7 cellular contexts compared by ENCODE assay signal in the genomic region with DNA sequence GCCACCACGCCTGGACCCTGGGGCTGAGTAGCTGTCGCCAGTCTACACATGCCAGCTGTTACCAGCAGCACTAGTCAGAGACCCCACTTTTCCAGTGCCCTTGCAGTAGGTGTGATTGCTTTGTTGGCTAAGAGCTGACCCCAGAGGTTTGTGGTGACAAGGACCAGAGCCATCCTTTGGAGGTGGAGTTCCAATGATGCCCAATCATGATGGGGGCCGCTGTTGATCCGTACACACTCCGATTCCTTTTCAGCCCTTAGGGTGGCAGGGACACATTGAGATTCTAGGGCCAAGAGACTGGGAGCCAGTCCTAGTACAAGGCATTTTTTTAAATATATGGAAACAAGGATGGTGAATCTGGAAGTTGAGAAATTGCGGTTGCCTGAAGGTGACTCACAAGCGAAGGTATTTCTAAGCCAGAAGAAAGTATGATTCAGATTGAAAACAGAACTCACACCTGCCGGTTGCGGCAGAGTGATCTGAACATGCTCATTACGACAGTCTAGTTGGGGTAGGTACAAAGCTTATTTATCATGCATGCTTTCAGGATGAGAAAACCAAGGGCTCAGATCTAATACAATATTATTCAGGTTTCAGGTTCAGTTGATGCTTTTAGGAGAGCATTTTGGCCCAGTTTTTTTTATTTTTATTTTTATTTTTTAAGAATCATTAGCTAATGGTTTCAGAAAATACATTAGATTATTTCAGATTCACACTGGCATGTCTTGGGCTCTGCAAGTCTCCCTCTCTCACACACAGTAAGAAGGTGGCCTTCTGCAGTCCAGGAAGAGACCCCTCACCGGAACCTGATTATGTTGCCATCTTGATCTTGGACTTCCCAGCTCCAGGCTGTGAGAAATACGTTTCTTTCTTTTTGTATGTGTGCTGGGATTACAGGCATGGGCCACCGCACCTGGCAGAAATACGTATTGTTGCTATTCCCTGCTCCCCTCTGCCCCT. TPM values are rescaled to one million over a fixed set of nuclear protein-coding genes. Genes with fewer than 3 reads are reported as not detected.
DNase-seq lines count a peak whose midpoint lies in the region; ATAC-seq and TF ChIP-seq lines count a peak whose summit lies in the region.

No MANE protein-coding gene starts in this region.

- H3K79me2 ChIP-seq in neural progenitor cell (ENCODE audit: low read depth), result peaks cover 46% of the 10 kb centered on the region

- H3K4me1 Mint-ChIP-seq in neural progenitor cell, result peaks cover 27% of the 10 kb centered on the region

- peaks cover 31% of the 10 kb centered on the region for H3K9me3 Mint-ChIP-seq in neural progenitor cell

- H3K36me3 Mint-ChIP-seq in neural progenitor cell, result peaks cover 14% of the 10 kb centered on the region

- H2AFZ ChIP-seq in neural progenitor cell (replicated peaks), result no peak overlapping the region

- no peak overlapping the region for H3K4me3 ChIP-seq in skeletal muscle cell (ENCODE audit: low read depth, low read length)
- H3K4me3 ChIP-seq in left ventricle myocardium inferior, result no peak overlapping the region
- H3K4me3 ChIP-seq in neural progenitor cell, result no peak overlapping the region

- TF ChIP-seq CTCF in left ventricle myocardium inferior (IDR thresholded peaks at IDR 0.05; ENCODE audit: borderline replicate concordance) (no peak), neural progenitor cell (IDR thresholded peaks at IDR 0.05) (no peak)

- no peaks in the 10 kb centered on the region for H3F3A ChIP-seq in neural progenitor cell (ENCODE audit: low read depth)

- peak; percentile 38 for DNase-seq in GM19240 (ENCODE audit: insufficient read length, low spot score)
- DNase-seq in T1000 (lab: John Stamatoyannopoulos, UW), result peak; percentile 21
- peak; percentile 27 for DNase-seq in skeletal muscle cell (ENCODE audit: low read depth)
- DNase-seq in left ventricle myocardium inferior, result no peak
- DNase-seq in NCI-H1092 treated with DMSO at 0.1 percent for 48 hours (lab: John Stamatoyannopoulos, UW), result no peak
- DNase-seq in neural progenitor cell (ENCODE audit: low spot score), result no peak

- H3K9me3 ChIP-seq in left ventricle myocardium inferior (replicated peaks), result no peaks in the 10 kb centered on the region
- H3K9me3 ChIP-seq in neural progenitor cell (ENCODE audit: low read depth), result no peaks in the 10 kb centered on the region

- no peak overlapping the region for H3K4me2 ChIP-seq in neural progenitor cell

- H3K9ac ChIP-seq in neural progenitor cell, result no peak overlapping the region

- H3K27ac Mint-ChIP-seq in neural progenitor cell, result no peak overlapping the region

- no peaks in the 10 kb centered on the region for H3K4me1 ChIP-seq in left ventricle myocardium inferior
- no peaks in the 10 kb centered on the region for H3K4me1 ChIP-seq in neural progenitor cell

- peaks cover 36% of the 10 kb centered on the region for H4K20me1 ChIP-seq in neural progenitor cell (ENCODE audit: low read depth)

- no peak overlapping the region for H3K4me3 Mint-ChIP-seq in neural progenitor cell

- H3K27me3 ChIP-seq in left ventricle myocardium inferior (ENCODE audit: low read depth), result no peaks in the 10 kb centered on the region
- no peaks in the 10 kb centered on the region for H3K27me3 ChIP-seq in neural progenitor cell

- intact Hi-C loops in left ventricle myocardium inferior (cut with micrococcal nuclease), result no loop called here

- H3K27ac ChIP-seq in left ventricle myocardium inferior (replicated peaks) (no peak overlapping the region), neural progenitor cell (no peak overlapping the region)

- ATAC-seq in HG02884 (IDR thresholded peaks at IDR 0.05; ENCODE audit: unreplicated experiment), result peak; percentile 91

- no peaks in the 10 kb centered on the region for H3K36me3 ChIP-seq in left ventricle myocardium inferior
- H3K36me3 ChIP-seq in neural progenitor cell, result no peaks in the 10 kb centered on the region

- peaks cover 17% of the 10 kb centered on the region for H3K27me3 Mint-ChIP-seq in neural progenitor cell (ENCODE audit: insufficient read depth, low read depth)

RNA-seq across cellular contexts. Expression of a gene that starts 43.4 kb away (rescaled TPM):
- total RNA-seq in left ventricle myocardium inferior, result 0.71 TPM
- 9.1 and 11.8 TPM in 2 replicates for total RNA-seq in neural progenitor cell (ENCODE audit: low replicate concordance)

Comparison
In these comparisons a context has a peak if more than half of its experiments do, and no peak if none do; other contexts are left out.
1. DNase-seq: peak in GM19240 (single experiment), T1000 (single experiment) and skeletal muscle cell (single experiment); none in left ventricle myocardium inferior (single experiment), NCI-H1092 treated with DMSO at 0.1 percent for 48 hours (single experiment) and neural progenitor cell (single experiment).